Comparison of ENCODE assay signal across 2 cellular contexts in genomic region chr15:77877869-77878577, GRCh38.
TF ChIP-seq lines count a peak whose summit lies in the region.

No MANE protein-coding gene starts in this region.

TF ChIP-seq in HepG2, 621 proteins besides CTCF, POLR2A, EP300 and RAD21 (continued from another document):
- TF ChIP-seq ZKSCAN8 (CRISPR knock-in tag; IDR thresholded peaks at IDR 0.05; ENCODE audit: borderline replicate concordance), result peak; percentile 65; the same call in 1 of the 2 replicates

TF ChIP-seq in SK-N-SH treated with all-trans-retinoic acid at 6 μM for 48 hours, 23 proteins besides CTCF, POLR2A, EP300 and RAD21 (continued from another document):
- TF ChIP-seq PATZ1 (CRISPR knock-in tag; IDR thresholded peaks at IDR 0.05; ENCODE audit: borderline replicate concordance), result no peak
- TF ChIP-seq TCF4 (CRISPR knock-in tag; IDR thresholded peaks at IDR 0.05; ENCODE audit: borderline replicate concordance), result peak; percentile 67; the same call in 1 of the 2 replicates
- no peak for TF ChIP-seq ARNTL (CRISPR knock-in tag; IDR thresholded peaks at IDR 0.05; ENCODE audit: borderline replicate concordance, low read depth)
